Comparison of ENCODE assay signal across 26 cellular contexts in the genomic region with DNA sequence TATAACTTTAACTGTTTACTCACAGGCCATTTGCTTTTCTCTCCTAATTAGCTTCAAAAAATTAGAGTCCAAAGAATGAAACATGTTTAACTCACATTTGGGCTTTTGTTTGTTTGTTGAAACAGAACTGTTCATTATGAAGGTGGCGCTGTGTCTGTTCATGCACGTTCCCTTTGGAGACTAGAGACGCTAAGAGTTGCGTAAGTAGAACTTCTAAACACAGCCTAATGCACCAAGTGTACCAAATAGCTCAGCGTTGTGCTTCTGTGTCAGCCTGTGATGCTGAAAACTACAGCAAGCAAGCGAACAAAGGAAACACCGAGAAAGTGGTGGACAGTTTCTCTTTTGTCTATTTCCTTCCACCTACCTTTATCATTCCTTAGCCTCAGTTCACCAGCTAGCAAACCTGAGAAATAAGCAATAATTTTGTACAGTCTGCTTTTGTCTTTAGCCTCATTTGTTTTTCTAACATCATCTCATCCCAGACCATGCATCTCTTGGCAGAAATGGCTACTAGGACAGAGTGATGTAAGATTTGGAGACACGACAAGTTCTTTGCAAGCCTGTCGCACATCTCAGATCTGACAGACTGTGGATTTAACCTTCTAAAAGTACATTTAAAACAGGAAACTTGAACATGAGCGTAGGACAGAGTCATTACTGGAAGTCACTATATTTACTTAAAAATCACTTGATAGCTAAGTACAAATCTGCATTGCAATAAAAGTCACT.
"Had no signal": no experiment of that assay in that cellular context is flagged by ENCODE, and none has a peak within 500 bp of the region (broad histone marks: within the 10 kb centered on the region; RNA-seq: fewer than 3 reads in every experiment).

No MANE protein-coding gene starts in this region.

- H3K36me3 Mint-ChIP-seq: activated CD8-positive, alpha-beta memory T cell treated with anti-CD3 and anti-CD28 coated beads, Interleukin-2, amount 10 ng/mL, durations not matched to agents 7 days and 5 days; activated naive CD4-positive, alpha-beta T cell treated with anti-CD3 and anti-CD28 coated beads, Interleukin-2, amount 10 ng/mL, durations not matched to agents 7 days and 5 days; brain; stimulated activated naive B cell treated with anti-CD40 and anti-IgM and Interleukin-4, amounts not matched to agents 10 μg/mL and 1 μg/mL and 100 μg/mL, for 72 hours had no signal

- H3K4me2 ChIP-seq: smooth muscle cell had no signal

- ATAC-seq: activated CD8-positive, alpha-beta memory T cell treated with anti-CD3 and anti-CD28 coated beads, Interleukin-2, amount 10 ng/mL, durations not matched to agents 7 days and 5 days; activated CD8-positive, alpha-beta T cell treated with anti-CD3 and anti-CD28 coated beads for 36 hours; mucosa of descending colon; stimulated activated naive B cell treated with anti-CD40 and anti-IgM and Interleukin-4, amounts not matched to agents 10 μg/mL and 1 μg/mL and 100 μg/mL, for 72 hours; T-helper 17 cell had no signal

- H3K4me3 ChIP-seq: coronary artery, mucosa of descending colon, sigmoid colon, smooth muscle cell, testis, uterus had no signal

- H2AFZ ChIP-seq: parathyroid adenoma had no signal

- H3K27me3 Mint-ChIP-seq: activated CD4-positive, alpha-beta T cell treated with anti-CD3 and anti-CD28 coated beads, Interleukin-2, amount 10 ng/mL, durations not matched to agents 24 days and 14 days; activated CD8-positive, alpha-beta memory T cell treated with anti-CD3 and anti-CD28 coated beads, Interleukin-2, amount 10 ng/mL, durations not matched to agents 7 days and 5 days; activated CD8-positive, alpha-beta T cell treated with anti-CD3 and anti-CD28 coated beads for 36 hours; activated naive CD4-positive, alpha-beta T cell treated with anti-CD3 and anti-CD28 coated beads, Interleukin-2, amount 10 ng/mL, durations not matched to agents 7 days and 5 days; brain; stimulated activated naive B cell treated with anti-CD40 and anti-IgM and Interleukin-4, amounts not matched to agents 10 μg/mL and 1 μg/mL and 100 μg/mL, for 72 hours; T-helper 17 cell had no signal

- H3K9me3 Mint-ChIP-seq: activated CD4-positive, alpha-beta T cell treated with anti-CD3 and anti-CD28 coated beads, Interleukin-2, amount 10 ng/mL, durations not matched to agents 24 days and 14 days; activated CD8-positive, alpha-beta T cell treated with anti-CD3 and anti-CD28 coated beads for 36 hours; activated naive CD4-positive, alpha-beta T cell treated with anti-CD3 and anti-CD28 coated beads, Interleukin-2, amount 10 ng/mL, durations not matched to agents 7 days and 5 days; endodermal cell; nephron progenitor cell had no signal

- H3K27ac Mint-ChIP-seq: activated CD4-positive, alpha-beta T cell treated with anti-CD3 and anti-CD28 coated beads, Interleukin-2, amount 10 ng/mL, durations not matched to agents 24 days and 14 days; activated CD8-positive, alpha-beta memory T cell treated with anti-CD3 and anti-CD28 coated beads, Interleukin-2, amount 10 ng/mL, durations not matched to agents 7 days and 5 days; activated CD8-positive, alpha-beta T cell treated with anti-CD3 and anti-CD28 coated beads for 36 hours; activated naive CD4-positive, alpha-beta T cell treated with anti-CD3 and anti-CD28 coated beads, Interleukin-2, amount 10 ng/mL, durations not matched to agents 7 days and 5 days; brain; endodermal cell; nephron progenitor cell; stimulated activated naive B cell treated with anti-CD40 and anti-IgM and Interleukin-4, amounts not matched to agents 10 μg/mL and 1 μg/mL and 100 μg/mL, for 72 hours; T-helper 17 cell had no signal

- H3K27me3 ChIP-seq: sigmoid colon, testis, uterus had no signal

- H3K79me2 ChIP-seq: parathyroid adenoma had no signal

- H3K4me1 ChIP-seq: parathyroid adenoma, testis, uterus had no signal

- H3K27ac ChIP-seq: epithelial cell of prostate, parathyroid adenoma, sigmoid colon, testis, uterus had no signal

- H3K36me3 ChIP-seq: sigmoid colon, uterus had no signal

- H3K4me3 Mint-ChIP-seq: activated CD4-positive, alpha-beta T cell treated with anti-CD3 and anti-CD28 coated beads, Interleukin-2, amount 10 ng/mL, durations not matched to agents 24 days and 14 days; activated CD8-positive, alpha-beta memory T cell treated with anti-CD3 and anti-CD28 coated beads, Interleukin-2, amount 10 ng/mL, durations not matched to agents 7 days and 5 days; activated CD8-positive, alpha-beta T cell treated with anti-CD3 and anti-CD28 coated beads for 36 hours; activated naive CD4-positive, alpha-beta T cell treated with anti-CD3 and anti-CD28 coated beads, Interleukin-2, amount 10 ng/mL, durations not matched to agents 7 days and 5 days; brain; endodermal cell; nephron progenitor cell; stimulated activated naive B cell treated with anti-CD40 and anti-IgM and Interleukin-4, amounts not matched to agents 10 μg/mL and 1 μg/mL and 100 μg/mL, for 72 hours; T-helper 17 cell had no signal

- DNase-seq: activated CD4-positive, alpha-beta T cell treated with anti-CD3 and anti-CD28 coated beads, Interleukin-2, amount 10 ng/mL, durations not matched to agents 24 days and 14 days; activated CD8-positive, alpha-beta memory T cell treated with anti-CD3 and anti-CD28 coated beads, Interleukin-2, amount 10 ng/mL, durations not matched to agents 7 days and 5 days; activated CD8-positive, alpha-beta T cell treated with anti-CD3 and anti-CD28 coated beads for 36 hours; activated effector memory CD4-positive, alpha-beta T cell treated with anti-CD3 and anti-CD28 coated beads, Interleukin-2, amount 50 U/mL, for 16 hours; activated naive CD4-positive, alpha-beta T cell treated with anti-CD3 and anti-CD28 coated beads, Interleukin-2, amount 10 ng/mL, durations not matched to agents 7 days and 5 days; activated T-cell treated with anti-CD3 and anti-CD28 coated beads for 4 hours; central memory CD4-positive, alpha-beta T cell; endodermal cell; mucosa of descending colon; nephron progenitor cell; nucleus accumbens; sigmoid colon; stimulated activated CD4-positive, alpha-beta T cell treated with anti-CD3 and anti-CD28 coated beads, Interleukin-15, amount 100 ng/mL, for 24 hours; stimulated activated CD4-positive, alpha-beta T cell treated with anti-CD3 and anti-CD28 coated beads, Interleukin-2, amount 100 ng/mL, for 48 hours; stimulated activated CD8-positive, alpha-beta memory T cell treated with anti-CD3 and anti-CD28 coated beads, Interleukin-4, amount 100 ng/mL, for 48 hours; stimulated activated naive B cell treated with anti-CD40 and anti-IgM and Interleukin-4, amounts not matched to agents 10 μg/mL and 1 μg/mL and 100 μg/mL, for 72 hours; SW 1271; T-helper 17 cell; testis; trophoblast cell; uterus had no signal

- H3K9me3 ChIP-seq: mucosa of descending colon, sigmoid colon, testis, uterus had no signal

- H3K9ac ChIP-seq: parathyroid adenoma had no signal

- H3K4me1 Mint-ChIP-seq: activated CD4-positive, alpha-beta T cell treated with anti-CD3 and anti-CD28 coated beads, Interleukin-2, amount 10 ng/mL, durations not matched to agents 24 days and 14 days; activated naive CD4-positive, alpha-beta T cell treated with anti-CD3 and anti-CD28 coated beads, Interleukin-2, amount 10 ng/mL, durations not matched to agents 7 days and 5 days; brain; endodermal cell; nephron progenitor cell; stimulated activated naive B cell treated with anti-CD40 and anti-IgM and Interleukin-4, amounts not matched to agents 10 μg/mL and 1 μg/mL and 100 μg/mL, for 72 hours had no signal
